21 cellular contexts compared by ENCODE assay signal in the genomic region with DNA sequence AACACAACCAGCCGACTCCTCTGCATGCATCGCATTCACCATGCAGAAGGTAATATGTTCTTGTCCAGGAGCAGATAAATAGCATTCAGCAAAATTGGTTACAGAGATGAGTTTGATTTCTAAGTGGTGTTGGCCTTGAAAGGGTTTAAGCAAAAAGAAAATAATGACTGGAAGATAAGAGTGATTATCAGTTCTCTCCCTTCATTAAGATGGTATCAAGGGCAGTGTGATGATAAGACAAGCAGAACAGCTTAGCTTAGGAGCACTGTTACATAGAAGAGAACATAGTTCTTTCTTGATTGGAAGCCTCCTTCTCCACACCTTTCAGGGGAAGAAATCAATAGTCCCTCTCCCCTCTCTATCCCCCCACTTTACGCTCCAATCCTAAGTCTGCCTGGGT.
DNase-seq lines count a peak whose midpoint lies in the region; FAIRE-seq and TF ChIP-seq lines count a peak whose summit lies in the region.
"Had no signal": no experiment of that assay in that cellular context is flagged by ENCODE, and none has a peak within 500 bp of the region (broad histone marks: within the 10 kb centered on the region; RNA-seq: fewer than 3 reads in every experiment).

No MANE protein-coding gene starts in this region.

- no peaks in the 10 kb centered on the region for H3K9me3 Mint-ChIP-seq in chondrocyte (ENCODE audit: low read depth)
- H3K9me3 Mint-ChIP-seq: CD4-positive, alpha-beta T cell had no signal

- intact Hi-C loops in PC-9 (cut with micrococcal nuclease; ENCODE audit: unreplicated experiment), result loop anchor here (1.0 kb wide), 1 partner anchor 101 kb away; no protein-coding TSS in a partner anchor

- H3K4me1 ChIP-seq in PC-9 (replicated peaks; ENCODE audit: insufficient read depth) (peaks cover 64% of the 10 kb centered on the region), neutrophil (ENCODE audit: control insufficient read depth in 1 of 2, insufficient read depth in 1 of 2, low read depth in 1 of 2, low read length in 1 of 2) (peaks cover 23 to 41% of the 10 kb centered on the region in 2 experiments)
- H3K4me1 ChIP-seq: BLaER1, Caco-2 had no signal

- H3K36me3 ChIP-seq in PC-9 (ENCODE audit: low read depth), result 0 out of 2 replicates have a peak, but pooled peaks cover 23% of the 10 kb centered on the region
- H3K36me3 ChIP-seq in neutrophil, result no peaks in the 10 kb centered on the region
- H3K36me3 ChIP-seq: BLaER1 had no signal

- H3K4me1 Mint-ChIP-seq in chondrocyte (ENCODE audit: low read depth), result peaks cover 59% of the 10 kb centered on the region

- peaks cover 44% of the 10 kb centered on the region for H3F3A ChIP-seq in PC-9 (ENCODE audit: insufficient read depth, low read depth)

- peak overlapping the region; percentile 74 for H3K27ac Mint-ChIP-seq in chondrocyte (ENCODE audit: unreplicated experiment)
- H3K27ac Mint-ChIP-seq: CD4-positive, alpha-beta T cell had no signal

- H3K79me2 ChIP-seq in PC-9 (ENCODE audit: low read depth), result peaks cover 48% of the 10 kb centered on the region

- peaks cover 4% of the 10 kb centered on the region for H3K36me3 Mint-ChIP-seq in chondrocyte (ENCODE audit: low read depth)

- POLR2A ChIA-PET in PC-9 (lab: Charles Lee; ENCODE audit: unreplicated experiment), result no interaction called here

- TF ChIP-seq CTCF in PC-9 (conservative IDR thresholded peaks at IDR 0.05) (no peak), chondrocyte (IDR thresholded peaks at IDR 0.05) (no peak), neutrophil (IDR thresholded peaks at IDR 0.05) (no peak)

- H3K27ac ChIP-seq in PC-9, result peak overlapping the region; percentile 62
- peak overlapping the region; percentile 61 for H3K27ac ChIP-seq in neutrophil
- H3K27ac ChIP-seq: BLaER1 had no signal

- BruUV-seq in PC-9 (replicated peaks; lab: Mats Ljungman, UMichigan), result no TSS peak

- H3K27me3 ChIP-seq in PC-9 (ENCODE audit: insufficient read depth, low read depth) (no peaks in the 10 kb centered on the region), neutrophil (no peaks in the 10 kb centered on the region)
- H3K27me3 ChIP-seq: BLaER1 had no signal

- H2AFZ ChIP-seq in PC-9, result no peak overlapping the region

- no peak overlapping the region for H3K4me3 Mint-ChIP-seq in chondrocyte (ENCODE audit: unreplicated experiment)
- H3K4me3 Mint-ChIP-seq: CD4-positive, alpha-beta T cell had no signal

- no peak for DNase-seq in GM19239 (ENCODE audit: insufficient read length, low spot score)
- no peak for DNase-seq in PC-9
- no peak for DNase-seq in chondrocyte (ENCODE audit: low spot score)
- no peak for DNase-seq in iPS-NIHi11 (ENCODE audit: low spot score)
- DNase-seq in DMS 273 treated with DMSO at 0.1 percent for 48 hours (lab: John Stamatoyannopoulos, UW), result no peak
- no peak for DNase-seq in activated naive CD4-positive, alpha-beta T cell treated with Interleukin-2 at 50 U/mL for 16 hours
- no peak for DNase-seq in T-helper 2 cell
- DNase-seq: Caco-2; CD4-positive, alpha-beta T cell; DND-41; Kasumi-1; NCI-H1417; NCI-H187; NCI-H446; NCI-H526; RPMI8226; SIG-M5 had no signal

- H3K9me2 ChIP-seq in PC-9 (ENCODE audit: insufficient read depth), result no peaks in the 10 kb centered on the region

- H3K9me3 ChIP-seq in PC-9 (ENCODE audit: insufficient read depth, low read depth) (no peaks in the 10 kb centered on the region; the same call in 1 of the 2 replicates), neutrophil (no peaks in the 10 kb centered on the region)
- H3K9me3 ChIP-seq: BLaER1, Caco-2 had no signal

- peak; percentile 73 for FAIRE-seq in GM19239 (lab: Jason Lieb, UNC)
- FAIRE-seq: GM12891, H1 had no signal

- CTCF ChIA-PET in PC-9 (lab: Charles Lee), result no interaction called here

- H3K27me3 Mint-ChIP-seq in chondrocyte (ENCODE audit: low read depth), result no peaks in the 10 kb centered on the region
- H3K27me3 Mint-ChIP-seq: CD4-positive, alpha-beta T cell had no signal

- no peak overlapping the region for H3K4me3 ChIP-seq in PC-9
- H3K4me3 ChIP-seq in neutrophil (ENCODE audit: low read depth in 1 of 2, low read length in 1 of 2), result no peak overlapping the region
- H3K4me3 ChIP-seq: BLaER1 had no signal

- H4K20me1 ChIP-seq in PC-9 (ENCODE audit: insufficient read depth), result no peaks in the 10 kb centered on the region
- H4K20me1 ChIP-seq: BLaER1 had no signal

- peak overlapping the region; percentile 37 for H3K4me2 ChIP-seq in PC-9
- H3K4me2 ChIP-seq: BLaER1 had no signal
